ENCODE assay signal across 2 cellular contexts in the genomic region with DNA sequence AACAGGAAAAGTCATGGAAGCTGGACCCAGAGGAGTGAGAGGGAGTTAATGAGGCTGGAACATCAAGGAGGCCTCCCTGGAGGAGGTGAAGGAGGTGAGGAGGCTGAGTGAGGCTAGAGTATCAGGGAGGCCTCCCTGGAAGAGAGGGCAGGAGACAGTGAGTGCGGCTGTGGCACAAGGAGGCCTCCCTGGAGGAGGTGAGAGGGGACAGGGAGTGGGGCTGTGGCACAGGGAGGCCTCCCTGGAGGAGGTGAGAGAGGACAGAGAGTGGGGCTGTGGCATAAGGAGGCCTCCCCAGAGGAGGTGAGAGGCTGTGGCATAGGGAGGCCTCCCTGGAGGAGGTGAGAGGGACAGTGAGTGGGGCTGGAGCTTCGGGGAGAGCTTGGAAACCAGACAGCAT.
TF ChIP-seq lines count a peak whose summit lies in the region.

No MANE protein-coding gene starts in this region.

TF ChIP-seq in liver, 16 proteins besides CTCF, POLR2A, EP300 and RAD21:
- no peak for TF ChIP-seq HNF4A (conservative IDR thresholded peaks at IDR 0.05)
- no peak for TF ChIP-seq SP1 (IDR thresholded peaks at IDR 0.05)
- no peak for TF ChIP-seq NR2F2 (IDR thresholded peaks at IDR 0.05)
- TF ChIP-seq, protein P1, sequence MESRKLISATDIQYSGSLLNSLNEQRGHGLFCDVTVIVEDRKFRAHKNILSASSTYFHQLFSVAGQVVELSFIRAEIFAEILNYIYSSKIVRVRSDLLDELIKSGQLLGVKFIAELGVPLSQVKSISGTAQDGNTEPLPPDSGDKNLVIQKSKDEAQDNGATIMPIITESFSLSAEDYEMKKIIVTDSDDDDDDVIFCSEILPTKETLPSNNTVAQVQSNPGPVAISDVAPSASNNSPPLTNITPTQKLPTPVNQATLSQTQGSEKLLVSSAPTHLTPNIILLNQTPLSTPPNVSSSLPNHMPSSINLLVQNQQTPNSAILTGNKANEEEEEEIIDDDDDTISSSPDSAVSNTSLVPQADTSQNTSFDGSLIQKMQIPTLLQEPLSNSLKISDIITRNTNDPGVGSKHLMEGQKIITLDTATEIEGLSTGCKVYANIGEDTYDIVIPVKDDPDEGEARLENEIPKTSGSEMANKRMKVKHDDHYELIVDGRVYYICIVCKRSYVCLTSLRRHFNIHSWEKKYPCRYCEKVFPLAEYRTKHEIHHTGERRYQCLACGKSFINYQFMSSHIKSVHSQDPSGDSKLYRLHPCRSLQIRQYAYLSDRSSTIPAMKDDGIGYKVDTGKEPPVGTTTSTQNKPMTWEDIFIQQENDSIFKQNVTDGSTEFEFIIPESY (IDR thresholded peaks at IDR 0.05), result no peak
- TF ChIP-seq HNF4G (IDR thresholded peaks at IDR 0.05), result no peak
- TF ChIP-seq, protein P2, sequence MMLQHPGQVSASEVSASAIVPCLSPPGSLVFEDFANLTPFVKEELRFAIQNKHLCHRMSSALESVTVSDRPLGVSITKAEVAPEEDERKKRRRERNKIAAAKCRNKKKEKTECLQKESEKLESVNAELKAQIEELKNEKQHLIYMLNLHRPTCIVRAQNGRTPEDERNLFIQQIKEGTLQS (IDR thresholded peaks at IDR 0.05), result no peak
- TF ChIP-seq TAF1 (conservative IDR thresholded peaks at IDR 0.05), result no peak
- TF ChIP-seq GABPA (IDR thresholded peaks at IDR 0.05 in 1 of 2, conservative IDR thresholded peaks at IDR 0.05 in 1 of 2), result no peak
- no peak for TF ChIP-seq JUND (IDR thresholded peaks at IDR 0.05)
- TF ChIP-seq YY1 (IDR thresholded peaks at IDR 0.05), result no peak
- no peak for TF ChIP-seq EGR1 (IDR thresholded peaks at IDR 0.05; ENCODE audit: low read depth in 2 of 2)
- TF ChIP-seq, protein P3, sequence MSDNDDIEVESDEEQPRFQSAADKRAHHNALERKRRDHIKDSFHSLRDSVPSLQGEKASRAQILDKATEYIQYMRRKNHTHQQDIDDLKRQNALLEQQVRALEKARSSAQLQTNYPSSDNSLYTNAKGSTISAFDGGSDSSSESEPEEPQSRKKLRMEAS (IDR thresholded peaks at IDR 0.05), result no peak
- no peak for TF ChIP-seq RXRA (IDR thresholded peaks at IDR 0.05)
- TF ChIP-seq FOXA1 (IDR thresholded peaks at IDR 0.05), result no peak
- TF ChIP-seq, protein P4, sequence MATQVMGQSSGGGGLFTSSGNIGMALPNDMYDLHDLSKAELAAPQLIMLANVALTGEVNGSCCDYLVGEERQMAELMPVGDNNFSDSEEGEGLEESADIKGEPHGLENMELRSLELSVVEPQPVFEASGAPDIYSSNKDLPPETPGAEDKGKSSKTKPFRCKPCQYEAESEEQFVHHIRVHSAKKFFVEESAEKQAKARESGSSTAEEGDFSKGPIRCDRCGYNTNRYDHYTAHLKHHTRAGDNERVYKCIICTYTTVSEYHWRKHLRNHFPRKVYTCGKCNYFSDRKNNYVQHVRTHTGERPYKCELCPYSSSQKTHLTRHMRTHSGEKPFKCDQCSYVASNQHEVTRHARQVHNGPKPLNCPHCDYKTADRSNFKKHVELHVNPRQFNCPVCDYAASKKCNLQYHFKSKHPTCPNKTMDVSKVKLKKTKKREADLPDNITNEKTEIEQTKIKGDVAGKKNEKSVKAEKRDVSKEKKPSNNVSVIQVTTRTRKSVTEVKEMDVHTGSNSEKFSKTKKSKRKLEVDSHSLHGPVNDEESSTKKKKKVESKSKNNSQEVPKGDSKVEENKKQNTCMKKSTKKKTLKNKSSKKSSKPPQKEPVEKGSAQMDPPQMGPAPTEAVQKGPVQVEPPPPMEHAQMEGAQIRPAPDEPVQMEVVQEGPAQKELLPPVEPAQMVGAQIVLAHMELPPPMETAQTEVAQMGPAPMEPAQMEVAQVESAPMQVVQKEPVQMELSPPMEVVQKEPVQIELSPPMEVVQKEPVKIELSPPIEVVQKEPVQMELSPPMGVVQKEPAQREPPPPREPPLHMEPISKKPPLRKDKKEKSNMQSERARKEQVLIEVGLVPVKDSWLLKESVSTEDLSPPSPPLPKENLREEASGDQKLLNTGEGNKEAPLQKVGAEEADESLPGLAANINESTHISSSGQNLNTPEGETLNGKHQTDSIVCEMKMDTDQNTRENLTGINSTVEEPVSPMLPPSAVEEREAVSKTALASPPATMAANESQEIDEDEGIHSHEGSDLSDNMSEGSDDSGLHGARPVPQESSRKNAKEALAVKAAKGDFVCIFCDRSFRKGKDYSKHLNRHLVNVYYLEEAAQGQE (IDR thresholded peaks at IDR 0.05), result no peak
- TF ChIP-seq FOXA2 (IDR thresholded peaks at IDR 0.05), result no peak
TF ChIP-seq in liver: peak in this region for 0.

TF ChIP-seq in HepG2, 621 proteins besides CTCF, POLR2A, EP300 and RAD21:
- TF ChIP-seq ZKSCAN1 (IDR thresholded peaks at IDR 0.05; ENCODE audit: low read length) (no peak), RBFOX2 (IDR thresholded peaks at IDR 0.05; ENCODE audit: low read depth, low read length) (no peak), FOSL2 (CRISPR knock-in tag; IDR thresholded peaks at IDR 0.05) (no peak), HNF4A (CRISPR knock-in tag; IDR thresholded peaks at IDR 0.05) (no peak)
- TF ChIP-seq, protein P5, sequence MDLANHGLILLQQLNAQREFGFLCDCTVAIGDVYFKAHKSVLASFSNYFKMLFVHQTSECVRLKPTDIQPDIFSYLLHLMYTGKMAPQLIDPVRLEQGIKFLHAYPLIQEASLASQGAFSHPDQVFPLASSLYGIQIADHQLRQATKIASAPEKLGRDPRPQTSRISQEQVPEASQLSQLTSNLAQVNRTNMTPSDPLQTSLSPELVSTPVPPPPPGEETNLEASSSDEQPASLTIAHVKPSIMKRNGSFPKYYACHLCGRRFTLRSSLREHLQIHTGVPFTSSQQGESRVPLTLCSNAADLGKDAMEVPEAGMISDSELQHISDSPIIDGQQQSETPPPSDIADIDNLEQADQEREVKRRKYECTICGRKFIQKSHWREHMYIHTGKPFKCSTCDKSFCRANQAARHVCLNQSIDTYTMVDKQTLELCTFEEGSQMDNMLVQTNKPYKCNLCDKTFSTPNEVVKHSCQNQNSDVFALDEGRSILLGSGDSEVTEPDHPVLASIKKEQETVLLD (CRISPR knock-in tag; IDR thresholded peaks at IDR 0.05; ENCODE audit: low read depth), result no peak
